ENCODE assay signal across 8 cellular contexts in genomic region chr1:206700445-206701036, GRCh38. TPM values are rescaled to one million over a fixed set of nuclear protein-coding genes. Genes with fewer than 3 reads are reported as not detected.
DNase-seq lines count a peak whose midpoint lies in the region; ATAC-seq, FAIRE-seq and TF ChIP-seq lines count a peak whose summit lies in the region.

No MANE protein-coding gene starts in this region.

- no peaks in the 10 kb centered on the region for H3K27me3 ChIP-seq in CD8-positive, alpha-beta T cell (ENCODE audit: insufficient read depth, low read length)
- no peaks in the 10 kb centered on the region for H3K27me3 ChIP-seq in K562 (ENCODE audit: control insufficient read depth in 2 of 2, insufficient read depth in 2 of 2, low read length in 2 of 2)
- H3K27me3 ChIP-seq in mesenchymal stem cell (ENCODE audit: control insufficient read depth in 1 of 2, insufficient read depth in 1 of 2, low read length in 2 of 2) = no peaks in the 10 kb centered on the region

- peak overlapping the region in 1 of 2 experiments; percentile 70 for H3K23ac ChIP-seq in mesenchymal stem cell (ENCODE audit: low read length in 2 of 2)

- peak overlapping the region; percentile 0 to 59 for H2BK12ac ChIP-seq in mesenchymal stem cell (ENCODE audit: low read length in 2 of 2)

- H3K27me3 Mint-ChIP-seq in CD8-positive, alpha-beta T cell (ENCODE audit: low read depth) = no peaks in the 10 kb centered on the region

- POLR2A ChIA-PET in CD8-positive, alpha-beta T cell (lab: Charles Lee) = no interaction called here
- POLR2A ChIA-PET in K562 (lab: Yijun Ruan, JAX) = interaction anchor here (1.0 to 10.6 kb wide), 6 partner anchors 10 to 19 kb away, joined by 3 to 130 read pairs (median 6); no protein-coding TSS in a partner anchor

- no peak for DNase-seq in CD8-positive, alpha-beta T cell
- DNase-seq in NCI-H1694 treated with DMSO at 0.1 percent for 48 hours (lab: John Stamatoyannopoulos, UW) (peak; percentile 84), K562 (ENCODE audit: extremely low read depth in 1 of 4, low spot score in 3 of 4) (peak in 1 of 4 experiments; percentile 18), mesenchymal stem cell (peak; percentile 65), GM10266 (ENCODE audit: extremely low spot score) (no peak), pons (ENCODE audit: low spot score) (no peak), islet precursor cell (no peak)

- no TSS peak for BruUV-seq in K562 (replicated peaks; lab: Mats Ljungman, UMichigan)

- H3K79me2 ChIP-seq in K562 (ENCODE audit: control insufficient read depth, insufficient read depth, low read length) = peaks cover 96% of the 10 kb centered on the region

- no peak for TF ChIP-seq POLR2A in K562 (conservative IDR thresholded peaks at IDR 0.05)

- H2AFZ ChIP-seq in K562 (ENCODE audit: low read depth, low read length) = no peak overlapping the region
- H2AFZ ChIP-seq in mesenchymal stem cell (ENCODE audit: low read depth, low read length) = no peak overlapping the region

- no peak overlapping the region for H2AK5ac ChIP-seq in mesenchymal stem cell (ENCODE audit: low read length, severe bottlenecking)

- no peak for ATAC-seq in CD8-positive, alpha-beta T cell
- no peak for ATAC-seq in K562
- ATAC-seq in HG03196 (IDR thresholded peaks at IDR 0.05; ENCODE audit: unreplicated experiment) = no peak

- FAIRE-seq in K562 (lab: Jason Lieb, UNC) = no peak

- H3K4me3 Mint-ChIP-seq in CD8-positive, alpha-beta T cell = no peak overlapping the region

- H3K4me2 ChIP-seq in K562 (ENCODE audit: insufficient read depth, low read length) = no peak overlapping the region
- H3K4me2 ChIP-seq in mesenchymal stem cell (ENCODE audit: low read length, poor library complexity, severe bottlenecking) = no peak overlapping the region

- in situ Hi-C loops in K562 (cut with MboI) = no loop called here

- peak overlapping the region; percentile 66 for H3K27ac Mint-ChIP-seq in CD8-positive, alpha-beta T cell

- peaks cover 66% of the 10 kb centered on the region for H4K20me1 ChIP-seq in K562 (replicated peaks; ENCODE audit: control insufficient read depth, insufficient read depth, low read length)

- H3K9me3 ChIP-seq in CD8-positive, alpha-beta T cell (ENCODE audit: low read length) = no peaks in the 10 kb centered on the region
- H3K9me3 ChIP-seq in K562 (replicated peaks; ENCODE audit: control insufficient read depth, insufficient read depth, low read depth, low read length) (no peaks in the 10 kb centered on the region), mesenchymal stem cell (ENCODE audit: control insufficient read depth, low read length) (no peaks in the 10 kb centered on the region)

- TF ChIP-seq EP300 in K562 (IDR thresholded peaks at IDR 0.05; ENCODE audit: low read length) = no peak

- TF ChIP-seq CTCF in CD8-positive, alpha-beta T cell (IDR thresholded peaks at IDR 0.05) = no peak
- TF ChIP-seq CTCF in K562 (IDR thresholded peaks at IDR 0.05 in 2 of 3, conservative IDR thresholded peaks at IDR 0.05 in 1 of 3; ENCODE audit: insufficient read depth in 2 of 3, low read depth in 1 of 3, low read length in 3 of 3) = no peak
- no peak for TF ChIP-seq CTCF in GM10266 (IDR thresholded peaks at IDR 0.05; ENCODE audit: control insufficient read depth, insufficient read depth, low read depth, missing control alignments)

- peaks cover 47% of the 10 kb centered on the region for H3K4me1 ChIP-seq in CD8-positive, alpha-beta T cell (ENCODE audit: insufficient read depth, low read length)
- peaks cover 6 to 15% of the 10 kb centered on the region in 2 experiments; a peak in 3 of 5 replicates for H3K4me1 ChIP-seq in K562 (replicated peaks in 1 of 2; ENCODE audit: control insufficient read depth in 2 of 2, insufficient read depth in 2 of 2, low read length in 2 of 2)
- peaks cover 30% of the 10 kb centered on the region for H3K4me1 ChIP-seq in mesenchymal stem cell (ENCODE audit: control insufficient read depth, insufficient read depth, low read depth, low read length)

- H4K91ac ChIP-seq in mesenchymal stem cell (ENCODE audit: low read length) = peak overlapping the region; percentile 89

- no peak overlapping the region; a peak in 1 of 4 replicates for H3K9ac ChIP-seq in K562 (ENCODE audit: insufficient read depth in 1 of 2, low read depth in 2 of 2, low read length in 2 of 2)
- H3K9ac ChIP-seq in mesenchymal stem cell (ENCODE audit: low read length) = peak overlapping the region; percentile 19

- H3K9me3 Mint-ChIP-seq in CD8-positive, alpha-beta T cell = no peaks in the 10 kb centered on the region

- intact Hi-C loops in CD8-positive, alpha-beta T cell (cut with DNase I, micrococcal nuclease) = loop anchor here in 1 of 2 experiments (2.0 kb wide), 1 partner anchor 14 kb away; no protein-coding TSS in a partner anchor
- intact Hi-C loops in K562 (cut with micrococcal nuclease) = no loop called here

- H3K36me3 ChIP-seq in CD8-positive, alpha-beta T cell (ENCODE audit: insufficient read depth, low read length) = peaks cover 3% of the 10 kb centered on the region
- H3K36me3 ChIP-seq in K562 (ENCODE audit: control insufficient read depth, insufficient read depth, low read length) (peaks cover 22% of the 10 kb centered on the region; the same call in 2 of the 3 replicates), mesenchymal stem cell (ENCODE audit: control insufficient read depth in 1 of 2, insufficient read depth in 2 of 2, low read depth in 1 of 2, low read length in 2 of 2) (peaks cover 20 to 23% of the 10 kb centered on the region in 2 experiments)

- H3K18ac ChIP-seq in mesenchymal stem cell (ENCODE audit: low read depth in 1 of 2, low read length in 2 of 2) = peak overlapping the region in 1 of 2 experiments; percentile 34

- 50% methylated on average over 2 of the region's 2 CpGs for WGBS in K562 (ENCODE audit: insufficient coverage, low coverage, missing lambda C conversion rate)
- 86% methylated on average over 2 of the region's 2 CpGs for WGBS in mesenchymal stem cell

- no peak overlapping the region for H3K4ac ChIP-seq in mesenchymal stem cell (ENCODE audit: low read depth in 1 of 2, low read length in 2 of 2)

- peak overlapping the region; percentile 59 for H4K8ac ChIP-seq in mesenchymal stem cell (ENCODE audit: low read length)

- no peak overlapping the region for H2BK5ac ChIP-seq in mesenchymal stem cell (ENCODE audit: low read depth, low read length, poor library complexity, severe bottlenecking)

- peaks cover 91% of the 10 kb centered on the region for H3K4me1 Mint-ChIP-seq in CD8-positive, alpha-beta T cell (ENCODE audit: low read depth)

- H2BK120ac ChIP-seq in mesenchymal stem cell (ENCODE audit: low read depth, low read length) = no peak overlapping the region

- no peak overlapping the region for H2BK15ac ChIP-seq in mesenchymal stem cell (ENCODE audit: low read depth, poor library complexity, severe bottlenecking)

- no peak overlapping the region for H3K14ac ChIP-seq in mesenchymal stem cell (ENCODE audit: low read length in 2 of 2)

- H3K4me3 ChIP-seq in CD8-positive, alpha-beta T cell (ENCODE audit: low read depth, low read length) = no peak overlapping the region
- H3K4me3 ChIP-seq in K562 = no peak overlapping the region
- H3K4me3 ChIP-seq in mesenchymal stem cell (ENCODE audit: insufficient read depth in 1 of 2, low read depth in 1 of 2, low read length in 2 of 2) = no peak overlapping the region

- peaks cover 33% of the 10 kb centered on the region for H3K36me3 Mint-ChIP-seq in CD8-positive, alpha-beta T cell

- peaks cover 21% of the 10 kb centered on the region for H3K79me1 ChIP-seq in mesenchymal stem cell (replicated peaks; ENCODE audit: low read length, poor library complexity, severe bottlenecking)

- CTCF ChIA-PET in CD8-positive, alpha-beta T cell (lab: Charles Lee) = interaction anchor here (0.8 to 1.3 kb wide), 9 partner anchors 9 to 118 kb away, joined by 3 to 6 read pairs (median 4); no protein-coding TSS in a partner anchor
- CTCF ChIA-PET in K562 (lab: Yijun Ruan, JAX; ENCODE audit: low intra/inter-chr PET ratio) = no interaction called here

- H3K9me1 ChIP-seq in K562 (ENCODE audit: control insufficient read depth, insufficient read depth, low read length) = no peaks in the 10 kb centered on the region

- no peak overlapping the region for H3K27ac ChIP-seq in CD8-positive, alpha-beta T cell (ENCODE audit: low read depth, low read length)
- H3K27ac ChIP-seq in K562 (ENCODE audit: extremely low read depth, low read depth, low read length) (no peak overlapping the region), mesenchymal stem cell (ENCODE audit: low read length, poor library complexity, severe bottlenecking) (no peak overlapping the region)

- TF ChIP-seq RAD21 in K562 (CRISPR knock-in tag; conservative IDR thresholded peaks at IDR 0.05 in 1 of 2, IDR thresholded peaks at IDR 0.05 in 1 of 2) = no peak

TF ChIP-seq in K562, 482 proteins besides CTCF, POLR2A, EP300 and RAD21 (continues in another document):
- no peak for TF ChIP-seq SRSF1 (IDR thresholded peaks at IDR 0.05; ENCODE audit: low read depth, low read length)

RNA-seq across cellular contexts. Expression of gene MAPKAPK2, which starts 15.8 kb away (rescaled TPM):
- 100 to 1,000 TPM; 218 to 225 TPM for total RNA-seq in CD8-positive, alpha-beta T cell
- total RNA-seq in K562 (2011; cell fraction: chromatin; rRNA removed; ENCODE audit: low replicate concordance) = 70.6 and 157 TPM in 2 replicates
- 89.5 and 98.9 TPM in 2 replicates for total RNA-seq in K562 (2011; cell fraction: nucleolus; rRNA removed)
- total RNA-seq in K562 (2011; cell fraction: nucleoplasm; rRNA removed) = 74.0 and 80.4 TPM in 2 replicates
- total RNA-seq in K562 (2014; rRNA removed) (52.1 and 57.2 TPM in 2 replicates), K562 (2014; rRNA removed; fragmentation: Illumina TruSeq; extraction: Trizol) (36.1 and 36.6 TPM in 2 replicates), K562 (2015; rRNA removed; fragmentation: Illumina TruSeq; extraction: Trizol) (33.3 and 35.6 TPM in 2 replicates), K562 (2021) (81.3 and 94.2 TPM in 2 replicates)
- polyA plus RNA-seq in K562 (2011; rRNA removed) (66.5 and 72.1 TPM in 2 replicates), K562 (2014; fragmentation: Illumina TruSeq; extraction: Trizol) (73.6 and 78.3 TPM in 2 replicates), K562 (2014; fragmentation: Nextera tagmentation; extraction: Ambion mirVana) (1 to 10 TPM in 1 of 2 experiments, under 1 TPM in 1; 0.63 to 1.3 TPM), K562 (2014; rRNA removed) (53.4 and 57.2 TPM in 2 replicates)
- 68.3 and 74.8 TPM in 2 replicates for polyA plus RNA-seq in K562 (2011; cell fraction: cytosol; rRNA removed)
- 140 and 167 TPM in 2 replicates for polyA plus RNA-seq in K562 (2011; cell fraction: nucleus; rRNA removed)
- polyA plus RNA-seq in K562 (2012) = 53.3 and 64.1 TPM in 2 replicates
- 48.3 and 60.9 TPM in 2 replicates for polyA minus RNA-seq in K562 (2011; rRNA and poly(A)+ RNA removed)
- polyA minus RNA-seq in K562 (2011; cell fraction: cytosol; rRNA and poly(A)+ RNA removed) = 37.6 and 41.0 TPM in 2 replicates
- 30.2 and 35.1 TPM in 2 replicates for polyA minus RNA-seq in K562 (2011; cell fraction: nucleus; rRNA and poly(A)+ RNA removed)
- 73.7 TPM for polyA plus RNA-seq in mesenchymal stem cell (2013, experiment 1 of 2)
- polyA plus RNA-seq in mesenchymal stem cell (2013, experiment 2 of 2) = 75.7 TPM

Comparison
In these comparisons a context has a peak if more than half of its experiments do, and no peak if none do; other contexts are left out.
1. DNase-seq: peak in NCI-H1694 treated with DMSO at 0.1 percent for 48 hours (single experiment) and mesenchymal stem cell (single experiment); none in CD8-positive, alpha-beta T cell (0 of 7), GM10266 (single experiment), pons (single experiment) and islet precursor cell (single experiment).